11 cellular contexts compared by ENCODE assay signal in genomic region chr4:81152839-81153713, GRCh38.
DNase-seq lines count a peak whose midpoint lies in the region; ATAC-seq and TF ChIP-seq lines count a peak whose summit lies in the region.
"Had no signal": no experiment of that assay in that cellular context is flagged by ENCODE, and none has a peak within 500 bp of the region (broad histone marks: within the 10 kb centered on the region; RNA-seq: fewer than 3 reads in every experiment).

No MANE protein-coding gene starts in this region.

- H3K4me3 ChIP-seq in KMS-11 (IDR thresholded peaks at IDR 0.05; ENCODE audit: insufficient read depth, low read depth, low read length) (no peak overlapping the region), neuron (ENCODE audit: low read length) (peak overlapping the region; percentile 37)

- H3K4me1 ChIP-seq in KMS-11 (ENCODE audit: low read depth, poor library complexity, severe bottlenecking): no peaks in the 10 kb centered on the region
- no peaks in the 10 kb centered on the region for H3K4me1 ChIP-seq in neuron (ENCODE audit: insufficient read depth, low read length)
- H3K4me1 ChIP-seq: ascending aorta, thyroid gland had no signal

- H3K79me2 ChIP-seq in KMS-11 (ENCODE audit: insufficient read depth, low read depth): no peaks in the 10 kb centered on the region

- no peak overlapping the region; the same call in 1 of the 2 replicates for H3K27ac ChIP-seq in KMS-11
- H3K27ac ChIP-seq: ascending aorta, thyroid gland, WERI-Rb-1 had no signal

- H4K20me1 ChIP-seq in KMS-11 (ENCODE audit: insufficient read depth): no peaks in the 10 kb centered on the region

- no peaks in the 10 kb centered on the region for H3K36me3 Mint-ChIP-seq in chondrocyte (ENCODE audit: low read depth)

- no peaks in the 10 kb centered on the region for H3K9me3 ChIP-seq in neuron (ENCODE audit: low read length)
- H3K9me3 ChIP-seq: ascending aorta, thyroid gland had no signal

- H3K27me3 ChIP-seq in KMS-11 (ENCODE audit: insufficient read depth, low read depth) (no peaks in the 10 kb centered on the region), neuron (ENCODE audit: insufficient read depth, low read length) (no peaks in the 10 kb centered on the region)
- H3K27me3 ChIP-seq: ascending aorta, thyroid gland had no signal

- H3K27me3 Mint-ChIP-seq in chondrocyte (ENCODE audit: low read depth): peaks cover 1% of the 10 kb centered on the region

- H3K9ac ChIP-seq in KMS-11: no peak overlapping the region

- no peak for ATAC-seq in GM18909 (IDR thresholded peaks at IDR 0.05; ENCODE audit: poor library complexity, unreplicated experiment)

- peak; percentile 38 for DNase-seq in NCI-H345 treated with DMSO at 0.1 percent for 48 hours (lab: John Stamatoyannopoulos, UW; ENCODE audit: unreplicated experiment)
- DNase-seq in NCI-H345 (lab: John Stamatoyannopoulos, UW): no peak
- DNase-seq in chondrocyte (ENCODE audit: low spot score): no peak
- DNase-seq in effector CD8-positive, alpha-beta T cell (lab: John Stamatoyannopoulos, UW): no peak
- DNase-seq in iPS-NIHi7 (ENCODE audit: extremely low spot score): no peak
- DNase-seq: WERI-Rb-1 had no signal

- peaks cover 3% of the 10 kb centered on the region for H3K4me1 Mint-ChIP-seq in chondrocyte (ENCODE audit: low read depth)

- H3K36me3 ChIP-seq in KMS-11 (ENCODE audit: insufficient read depth): no peaks in the 10 kb centered on the region
- H3K36me3 ChIP-seq in neuron (ENCODE audit: insufficient read depth, low read length): no peaks in the 10 kb centered on the region
- H3K36me3 ChIP-seq: ascending aorta, thyroid gland, WERI-Rb-1 had no signal

- H3K27ac Mint-ChIP-seq in chondrocyte (ENCODE audit: unreplicated experiment): no peak overlapping the region

- peaks cover 8% of the 10 kb centered on the region for H3K9me3 Mint-ChIP-seq in chondrocyte (ENCODE audit: low read depth)

- H3K4me2 ChIP-seq in KMS-11: no peak overlapping the region; the same call in 1 of the 2 replicates

- TF ChIP-seq CTCF in KMS-11 (conservative IDR thresholded peaks at IDR 0.05; ENCODE audit: low read depth, low read length): no peak
- no peak for TF ChIP-seq CTCF in chondrocyte (IDR thresholded peaks at IDR 0.05)

- peak overlapping the region; percentile 29; the same call in 1 of the 2 replicates for H2AFZ ChIP-seq in KMS-11 (ENCODE audit: low read depth)
- no peak overlapping the region for H2AFZ ChIP-seq in neuron (ENCODE audit: low read depth, low read length)

- peak overlapping the region; percentile 58 for H3K4me3 Mint-ChIP-seq in chondrocyte (ENCODE audit: unreplicated experiment)
